In genomic region chr6:91164105-91164504, GRCh38 we compare ENCODE assay signal across 6 cellular contexts.
"Had no signal": no experiment of that assay in that cellular context is flagged by ENCODE, and none has a peak within 500 bp of the region (broad histone marks: within the 10 kb centered on the region; RNA-seq: fewer than 3 reads in every experiment).

No MANE protein-coding gene starts in this region.

- FAIRE-seq: HepG2, HTR-8/SVneo, K562 had no signal

- DNase-seq: IMR-90 had no signal

- H3K4me3 ChIP-seq: K562 had no signal

- H3K4me3 Mint-ChIP-seq: IgD-negative memory B cell had no signal

- H3K27ac ChIP-seq: HL-60 had no signal

- ATAC-seq: HepG2, K562 had no signal

- H3K27ac Mint-ChIP-seq: IgD-negative memory B cell had no signal

- H3K36me3 Mint-ChIP-seq: IgD-negative memory B cell had no signal

- H3K4me1 Mint-ChIP-seq: IgD-negative memory B cell had no signal

- H3K27me3 Mint-ChIP-seq: IgD-negative memory B cell had no signal

- H3K9me3 Mint-ChIP-seq: IgD-negative memory B cell had no signal
